In the genomic region with DNA sequence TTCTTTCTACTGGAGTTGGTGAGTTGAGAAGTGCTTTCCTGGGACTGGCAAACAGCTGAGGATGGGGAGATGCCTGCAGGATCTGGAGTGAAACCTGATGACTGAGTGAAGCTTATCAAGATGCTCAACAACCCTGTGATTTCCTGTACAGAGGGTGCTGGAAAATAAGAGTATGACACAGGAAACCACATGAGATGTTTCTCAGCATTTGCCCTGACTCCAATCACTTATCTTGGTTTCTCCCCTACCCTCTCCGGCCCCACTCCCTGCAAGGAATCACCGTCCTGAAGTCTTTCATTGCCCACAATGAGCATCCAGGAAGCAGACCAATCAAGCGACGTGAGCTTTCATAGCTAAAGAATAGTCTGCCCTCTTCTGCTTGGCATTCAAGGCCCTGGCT, we compare ENCODE assay signal across 23 cellular contexts. TPM values are rescaled to one million over a fixed set of nuclear protein-coding genes. Genes with fewer than 3 reads are reported as not detected.
DNase-seq lines count a peak whose midpoint lies in the region; ATAC-seq and TF ChIP-seq lines count a peak whose summit lies in the region.
"Had no signal": no experiment of that assay in that cellular context is flagged by ENCODE, and none has a peak within 500 bp of the region (broad histone marks: within the 10 kb centered on the region; RNA-seq: fewer than 3 reads in every experiment).

A gene (minus strand): TSS at position 89 of the 400 bp plus-strand sequence. CDS start 4,315 bp downstream, outside the sequence.

- no peaks in the 10 kb centered on the region for H3K27me3 ChIP-seq in stomach
- H3K27me3 ChIP-seq: ascending aorta, thyroid gland had no signal

- intact Hi-C loops in stomach (cut with DNase I; ENCODE audit: low total_unique reads): no loop called here

- no peak for TF ChIP-seq EP300 in stomach (IDR thresholded peaks at IDR 0.05)

- H3K4me1 Mint-ChIP-seq in activated T-cell treated with anti-CD3 and anti-CD28 coated beads, Interleukin-2, amount 50 U/mL, for 4 hours (ENCODE audit: low read depth): peaks cover 22% of the 10 kb centered on the region
- H3K4me1 Mint-ChIP-seq in activated T-helper 17 cell treated with anti-CD3 and anti-CD28 coated beads, Interleukin-2, amount 50 U/mL, for 72 hours: peaks cover 17% of the 10 kb centered on the region
- peaks cover 32% of the 10 kb centered on the region in 2 donors for H3K4me1 Mint-ChIP-seq in natural killer cell treated with Interleukin-12 subunit alpha and Interleukin-12 subunit beta and Interleukin-15 and Interleukin-18, amount 100 ng/mL, for 72 hours (ENCODE audit: low read depth in 2 of 2)
- H3K4me1 Mint-ChIP-seq: stimulated activated memory B cell treated with anti-CD40 and anti-IgM and Interleukin-4, amounts not matched to agents 10 μg/mL and 1 μg/mL and 100 μg/mL, for 72 hours had no signal

- H3K4me3 Mint-ChIP-seq in activated T-cell treated with anti-CD3 and anti-CD28 coated beads, Interleukin-2, amount 50 U/mL, for 4 hours: no peak within 1 kb of the TSS
- H3K4me3 Mint-ChIP-seq in activated T-helper 17 cell treated with anti-CD3 and anti-CD28 coated beads, Interleukin-2, amount 50 U/mL, for 72 hours: peak within 1 kb of the TSS; percentile 23
- peak within 1 kb of the TSS; percentile 59 for H3K4me3 Mint-ChIP-seq in natural killer cell treated with Interleukin-12 subunit alpha and Interleukin-12 subunit beta and Interleukin-15 and Interleukin-18, amount 100 ng/mL, for 72 hours
- H3K4me3 Mint-ChIP-seq: activated CD4-positive, alpha-beta T cell treated with anti-CD3 and anti-CD28 coated beads, Interleukin-2, amount 10 ng/mL, durations not matched to agents 7 days and 5 days; endodermal cell; stimulated activated memory B cell treated with anti-CD40 and anti-IgM and Interleukin-4, amounts not matched to agents 10 μg/mL and 1 μg/mL and 100 μg/mL, for 72 hours had no signal

- peaks cover 6% of the 10 kb centered on the region for H3K27me3 Mint-ChIP-seq in activated T-cell treated with anti-CD3 and anti-CD28 coated beads, Interleukin-2, amount 50 U/mL, for 4 hours (ENCODE audit: low read depth)
- no peaks in the 10 kb centered on the region for H3K27me3 Mint-ChIP-seq in activated T-helper 17 cell treated with anti-CD3 and anti-CD28 coated beads, Interleukin-2, amount 50 U/mL, for 72 hours
- H3K27me3 Mint-ChIP-seq in natural killer cell treated with Interleukin-12 subunit alpha and Interleukin-12 subunit beta and Interleukin-15 and Interleukin-18, amount 100 ng/mL, for 72 hours: peaks cover 3 to 5% of the 10 kb centered on the region in 2 donors

- no peaks in the 10 kb centered on the region for H3K9me3 ChIP-seq in stomach
- H3K9me3 ChIP-seq: ascending aorta, heart right ventricle, spleen, thyroid gland had no signal

- no peaks in the 10 kb centered on the region for H3K36me3 Mint-ChIP-seq in activated T-cell treated with anti-CD3 and anti-CD28 coated beads, Interleukin-2, amount 50 U/mL, for 4 hours (ENCODE audit: insufficient read depth)
- no peaks in the 10 kb centered on the region for H3K36me3 Mint-ChIP-seq in activated T-helper 17 cell treated with anti-CD3 and anti-CD28 coated beads, Interleukin-2, amount 50 U/mL, for 72 hours (ENCODE audit: low read depth)
- no peaks in the 10 kb centered on the region for H3K36me3 Mint-ChIP-seq in natural killer cell treated with Interleukin-12 subunit alpha and Interleukin-12 subunit beta and Interleukin-15 and Interleukin-18, amount 100 ng/mL, for 72 hours
- H3K36me3 Mint-ChIP-seq: stimulated activated memory B cell treated with anti-CD40 and anti-IgM and Interleukin-4, amounts not matched to agents 10 μg/mL and 1 μg/mL and 100 μg/mL, for 72 hours had no signal

- ATAC-seq in activated T-cell treated with anti-CD3 and anti-CD28 coated beads, Interleukin-2, amount 50 U/mL, for 4 hours: peak; percentile 41 to 66
- ATAC-seq in activated T-helper 17 cell treated with anti-CD3 and anti-CD28 coated beads, Interleukin-2, amount 50 U/mL, for 72 hours (replicated peaks): peak; percentile 97
- peak; percentile 69 to 79 for ATAC-seq in natural killer cell treated with Interleukin-12 subunit alpha and Interleukin-12 subunit beta and Interleukin-15 and Interleukin-18, amount 100 ng/mL, for 72 hours
- ATAC-seq in GM18505 (IDR thresholded peaks at IDR 0.05; ENCODE audit: unreplicated experiment): no peak
- ATAC-seq: heart right ventricle; stimulated activated memory B cell treated with anti-CD40 and anti-IgM and Interleukin-4, amounts not matched to agents 10 μg/mL and 1 μg/mL and 100 μg/mL, for 72 hours had no signal

- 53 to 63% (median 61%) methylated on average over 4 of the region's 4 CpGs for WGBS in stomach, 5 donors

- no peaks in the 10 kb centered on the region for H3K36me3 ChIP-seq in stomach
- H3K36me3 ChIP-seq: ascending aorta, heart right ventricle, spleen, thyroid gland had no signal

- TF ChIP-seq POLR2A in GM18505 (IDR thresholded peaks at IDR 0.05; ENCODE audit: borderline replicate concordance, extremely low read depth, insufficient read depth, insufficient read length) (no peak), stomach (IDR thresholded peaks at IDR 0.05) (no peak)

- H3K27ac ChIP-seq in stomach: no peak within 1 kb of the TSS
- H3K27ac ChIP-seq: ascending aorta, heart right ventricle, thyroid gland had no signal

- no peak for TF ChIP-seq CTCF in stomach (IDR thresholded peaks at IDR 0.05)

- no peaks in the 10 kb centered on the region for H3K9me3 Mint-ChIP-seq in activated T-cell treated with anti-CD3 and anti-CD28 coated beads, Interleukin-2, amount 50 U/mL, for 4 hours
- H3K9me3 Mint-ChIP-seq in activated T-helper 17 cell treated with anti-CD3 and anti-CD28 coated beads, Interleukin-2, amount 50 U/mL, for 72 hours: no peaks in the 10 kb centered on the region
- no peaks in the 10 kb centered on the region for H3K9me3 Mint-ChIP-seq in natural killer cell treated with Interleukin-12 subunit alpha and Interleukin-12 subunit beta and Interleukin-15 and Interleukin-18, amount 100 ng/mL, for 72 hours
- H3K9me3 Mint-ChIP-seq: activated CD4-positive, alpha-beta T cell treated with anti-CD3 and anti-CD28 coated beads, Interleukin-2, amount 10 ng/mL, durations not matched to agents 7 days and 5 days; endodermal cell; stimulated activated memory B cell treated with anti-CD40 and anti-IgM and Interleukin-4, amounts not matched to agents 10 μg/mL and 1 μg/mL and 100 μg/mL, for 72 hours had no signal

- H3K27ac Mint-ChIP-seq in activated T-helper 17 cell treated with anti-CD3 and anti-CD28 coated beads, Interleukin-2, amount 50 U/mL, for 72 hours: peak within 1 kb of the TSS; percentile 42
- peak within 1 kb of the TSS in 1 of 2 donors; percentile 53 for H3K27ac Mint-ChIP-seq in natural killer cell treated with Interleukin-12 subunit alpha and Interleukin-12 subunit beta and Interleukin-15 and Interleukin-18, amount 100 ng/mL, for 72 hours
- H3K27ac Mint-ChIP-seq: activated CD4-positive, alpha-beta T cell treated with anti-CD3 and anti-CD28 coated beads, Interleukin-2, amount 10 ng/mL, durations not matched to agents 7 days and 5 days; endodermal cell; stimulated activated memory B cell treated with anti-CD40 and anti-IgM and Interleukin-4, amounts not matched to agents 10 μg/mL and 1 μg/mL and 100 μg/mL, for 72 hours had no signal

- no peak for DNase-seq in activated T-cell treated with anti-CD3 and anti-CD28 coated beads, Interleukin-2, amount 50 U/mL, for 4 hours
- no peak for DNase-seq in activated T-cell treated with anti-CD3 and anti-CD28 coated beads, Interleukin-2, amount 50 U/mL, for 1 hour
- peak; percentile 74 for DNase-seq in Jurkat, Clone E6-1 (ENCODE audit: low read depth, low spot score)
- DNase-seq in natural killer cell treated with Interleukin-12 subunit alpha and Interleukin-12 subunit beta and Interleukin-15 and Interleukin-18, amount 100 ng/mL, for 72 hours (ENCODE audit: low spot score): no peak
- DNase-seq in NCI-H2227 treated with DMSO at 0.1 percent for 48 hours (lab: John Stamatoyannopoulos, UW) (no peak), stomach (no peak)
- DNase-seq: activated CD4-positive, alpha-beta T cell treated with anti-CD3 and anti-CD28 coated beads, Interleukin-2, amount 10 ng/mL, durations not matched to agents 7 days and 5 days; activated effector memory CD4-positive, alpha-beta T cell treated with anti-CD3 and anti-CD28 coated beads, Interleukin-2, amount 50 U/mL, for 16 hours; EL; endodermal cell; heart right ventricle; MV-4-11; NCI-H187 treated with DMSO at 0.1 percent for 48 hours; NK-92 treated with Interleukin-12 subunit alpha and Interleukin-12 subunit beta, amount 100 ng/mL, for 24 hours; nucleus accumbens; spleen; T1000; thyroid gland had no signal

- no peak within 1 kb of the TSS for H3K4me3 ChIP-seq in Jurkat, Clone E6-1 (ENCODE audit: low read length)
- H3K4me3 ChIP-seq in stomach: no peak within 1 kb of the TSS
- H3K4me3 ChIP-seq: ascending aorta, heart right ventricle, spleen, thyroid gland had no signal

- no peaks in the 10 kb centered on the region for H3K4me1 ChIP-seq in stomach
- H3K4me1 ChIP-seq: ascending aorta, heart right ventricle, thyroid gland had no signal

RNA-seq across cellular contexts. Expression of the gene that starts here (rescaled TPM):
- not detected for total RNA-seq in activated T-cell treated with anti-CD3 and anti-CD28 coated beads, Interleukin-2, amount 50 U/mL, for 4 hours
- not detected for polyA plus RNA-seq in Jurkat, Clone E6-1 (2012; ENCODE audit: insufficient read depth, insufficient read length)
- under 1 TPM in 1 of 2 donors, not detected in 1; 0.90 TPM for total RNA-seq in activated T-helper 17 cell treated with anti-CD3 and anti-CD28 coated beads, Interleukin-2, amount 50 U/mL, for 72 hours
- not detected for total RNA-seq in natural killer cell treated with Interleukin-12 subunit alpha and Interleukin-12 subunit beta and Interleukin-15 and Interleukin-18, amount 100 ng/mL, for 72 hours
- not detected for total RNA-seq in stomach
- polyA plus RNA-seq in stomach: not detected
- total RNA-seq: activated CD4-positive, alpha-beta T cell treated with anti-CD3 and anti-CD28 coated beads, Interleukin-2, amount 10 ng/mL, durations not matched to agents 7 days and 5 days; ascending aorta; endodermal cell; renal cortical epithelial cell; spleen; thyroid gland had no signal
- polyA plus RNA-seq: heart right ventricle, spleen had no signal

Comparison
In these comparisons a context has a peak if more than half of its experiments do, and no peak if none do; other contexts are left out.
1. Peak in ATAC-seq in activated T-cell treated with anti-CD3 and anti-CD28 coated beads, Interleukin-2, amount 50 U/mL, for 4 hours; RNA of the gene not detected or under 1 TPM.
2. Peak in ATAC-seq in activated T-helper 17 cell treated with anti-CD3 and anti-CD28 coated beads, Interleukin-2, amount 50 U/mL, for 72 hours; RNA of the gene not detected or under 1 TPM.
3. Peak in ATAC-seq in natural killer cell treated with Interleukin-12 subunit alpha and Interleukin-12 subunit beta and Interleukin-15 and Interleukin-18, amount 100 ng/mL, for 72 hours; RNA of the gene not detected or under 1 TPM.